1 cellular context compared by ENCODE assay signal in genomic region chr1:36492491-36492890, GRCh38.
TF ChIP-seq lines count a peak whose summit lies in the region.

No MANE protein-coding gene starts in this region.

TF ChIP-seq in H1, 55 proteins besides CTCF, POLR2A, EP300 and RAD21:
- TF ChIP-seq NANOG (IDR thresholded peaks at IDR 0.05; ENCODE audit: insufficient read depth, low read depth, low read length, poor library complexity, severe bottlenecking) (no peak), BACH1 (IDR thresholded peaks at IDR 0.05; ENCODE audit: low read length) (no peak), EZH2 (IDR thresholded peaks at IDR 0.05; ENCODE audit: low read depth, low read length, severe bottlenecking) (no peak), KDM5A (IDR thresholded peaks at IDR 0.05; ENCODE audit: low read length) (no peak), ATF2 (IDR thresholded peaks at IDR 0.05; ENCODE audit: low read length) (no peak), E2F6 (IDR thresholded peaks at IDR 0.05) (no peak), ATF3 (IDR thresholded peaks at IDR 0.05; ENCODE audit: insufficient read depth, low read depth, low read length) (no peak)
TF ChIP-seq in H1: peak in this region for 0.
